In the genomic region with DNA sequence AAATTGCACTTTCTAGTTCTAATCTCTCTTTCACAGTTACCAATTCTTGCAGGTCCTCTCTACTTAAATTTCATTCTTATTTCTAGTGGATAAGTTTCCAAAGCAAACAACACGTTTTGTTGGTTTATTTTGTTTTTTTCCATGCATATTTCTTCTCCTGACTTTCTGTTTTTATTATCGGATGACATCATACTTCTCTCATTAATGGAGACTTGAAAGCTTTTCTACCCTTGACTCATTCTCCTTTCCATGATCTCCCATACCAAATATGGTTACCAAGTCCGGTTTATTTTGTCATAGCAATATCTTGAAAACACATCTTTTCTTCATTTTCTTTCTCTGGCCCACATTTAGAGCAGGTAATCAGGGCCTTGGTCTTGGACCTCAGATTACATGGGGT, we compare ENCODE assay signal across 29 cellular contexts.
"Had no signal": no experiment of that assay in that cellular context is flagged by ENCODE, and none has a peak within 500 bp of the region (broad histone marks: within the 10 kb centered on the region; RNA-seq: fewer than 3 reads in every experiment).

No MANE protein-coding gene starts in this region.

- H3K4me1 ChIP-seq: foreskin keratinocyte, gastroesophageal sphincter, heart left ventricle, left lung, neural progenitor cell, parathyroid adenoma, right atrium auricular region, sigmoid colon, testis, tibial artery had no signal

- H3K27me3 ChIP-seq: foreskin keratinocyte, gastroesophageal sphincter, heart left ventricle, left lung, neural progenitor cell, right atrium auricular region, sigmoid colon, testis, tibial artery had no signal

- H3K4me1 Mint-ChIP-seq: endodermal cell; naive thymus-derived CD4-positive, alpha-beta T cell; nephron; neural progenitor cell; stimulated activated memory B cell treated with anti-CD40 and anti-IgM and Interleukin-4, amounts not matched to agents 10 μg/mL and 1 μg/mL and 100 μg/mL, for 72 hours had no signal

- H3K4me3 ChIP-seq: gastroesophageal sphincter, heart left ventricle, left lung, neural progenitor cell, right atrium auricular region, sigmoid colon, testis, tibial artery had no signal

- H3K27ac ChIP-seq: epithelial cell of prostate, foreskin keratinocyte, gastroesophageal sphincter, heart left ventricle, left lung, neural progenitor cell, parathyroid adenoma, right atrium auricular region, sigmoid colon, testis, tibial artery had no signal

- H3K36me3 Mint-ChIP-seq: naive thymus-derived CD4-positive, alpha-beta T cell; neural progenitor cell; stimulated activated memory B cell treated with anti-CD40 and anti-IgM and Interleukin-4, amounts not matched to agents 10 μg/mL and 1 μg/mL and 100 μg/mL, for 72 hours; type B pancreatic cell had no signal

- H3K9me3 ChIP-seq: gastroesophageal sphincter, heart left ventricle, sigmoid colon, testis, tibial artery had no signal

- H3K9ac ChIP-seq: neural progenitor cell, parathyroid adenoma had no signal

- H3K36me3 ChIP-seq: gastroesophageal sphincter, heart left ventricle, left lung, neural progenitor cell, right atrium auricular region, sigmoid colon, tibial artery had no signal

- FAIRE-seq: colon, islet of Langerhans had no signal

- H3K9me3 Mint-ChIP-seq: endodermal cell, neural progenitor cell had no signal

- H3K79me2 ChIP-seq: parathyroid adenoma had no signal

- H3K27ac Mint-ChIP-seq: dendritic cell treated with granulocyte-macrophage colony-stimulating factor and Interleukin-4, amounts not matched to agents 40 ng/mL and 50 ng/mL, for 4 days; endodermal cell; naive thymus-derived CD4-positive, alpha-beta T cell; nephron; neural progenitor cell; progenitor cell of endocrine pancreas; stimulated activated memory B cell treated with anti-CD40 and anti-IgM and Interleukin-4, amounts not matched to agents 10 μg/mL and 1 μg/mL and 100 μg/mL, for 72 hours; type B pancreatic cell had no signal

- H2AFZ ChIP-seq: neural progenitor cell, parathyroid adenoma had no signal

- H3K27me3 Mint-ChIP-seq: dendritic cell treated with granulocyte-macrophage colony-stimulating factor and Interleukin-4, amounts not matched to agents 40 ng/mL and 50 ng/mL, for 4 days; naive thymus-derived CD4-positive, alpha-beta T cell; progenitor cell of endocrine pancreas; stimulated activated memory B cell treated with anti-CD40 and anti-IgM and Interleukin-4, amounts not matched to agents 10 μg/mL and 1 μg/mL and 100 μg/mL, for 72 hours; type B pancreatic cell had no signal

- DNase-seq: effector CD8-positive, alpha-beta T cell; endodermal cell; foreskin keratinocyte; heart left ventricle; hippocampal formation; left cardiac atrium; left lung; mesendoderm; midbrain; naive thymus-derived CD4-positive, alpha-beta T cell; sigmoid colon; stimulated activated CD4-positive, alpha-beta T cell treated with anti-CD3 and anti-CD28 coated beads, Interleukin-4, amount 100 ng/mL, for 4 hours; stimulated activated naive CD8-positive, alpha-beta T cell treated with anti-CD3 and anti-CD28 coated beads, Interleukin-15, Interleukin-2, amounts not matched to agents 100 U/mL and 50 U/mL, for 24 hours; substantia nigra; testis; tibial artery had no signal

- ATAC-seq: esophagus mucosa; foreskin keratinocyte; gastroesophageal sphincter; heart left ventricle; left cardiac atrium; left lung; naive thymus-derived CD4-positive, alpha-beta T cell; stimulated activated memory B cell treated with anti-CD40 and anti-IgM and Interleukin-4, amounts not matched to agents 10 μg/mL and 1 μg/mL and 100 μg/mL, for 72 hours; stimulated activated naive CD8-positive, alpha-beta T cell treated with anti-CD3 and anti-CD28 coated beads, Interleukin-15, Interleukin-2, amounts not matched to agents 100 U/mL and 50 U/mL, for 24 hours had no signal

- H3K4me2 ChIP-seq: neural progenitor cell had no signal

- H3K4me3 Mint-ChIP-seq: dendritic cell treated with granulocyte-macrophage colony-stimulating factor and Interleukin-4, amounts not matched to agents 40 ng/mL and 50 ng/mL, for 4 days; endodermal cell; naive thymus-derived CD4-positive, alpha-beta T cell; nephron; neural progenitor cell; stimulated activated memory B cell treated with anti-CD40 and anti-IgM and Interleukin-4, amounts not matched to agents 10 μg/mL and 1 μg/mL and 100 μg/mL, for 72 hours; type B pancreatic cell had no signal
